Comparison of ENCODE assay signal across 13 cellular contexts in the genomic region with DNA sequence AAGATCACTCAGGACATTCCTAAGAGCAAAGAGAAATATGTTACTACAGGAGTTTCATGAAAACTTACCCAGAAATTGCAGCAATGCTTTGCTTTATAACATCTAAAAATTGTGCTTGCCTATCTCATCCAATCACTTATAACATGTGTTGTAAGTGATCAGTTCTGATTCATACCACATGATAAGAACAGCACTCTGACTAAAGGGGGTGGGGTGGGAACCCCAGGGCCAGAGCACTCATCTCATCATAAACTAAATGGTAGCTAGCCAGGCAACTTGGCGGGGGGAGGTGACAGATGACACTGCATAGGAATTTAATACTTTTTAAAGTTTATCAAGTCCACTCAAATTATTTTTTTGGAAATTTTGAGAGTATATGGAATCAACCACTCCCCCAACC. TPM values are rescaled to one million over a fixed set of nuclear protein-coding genes. Genes with fewer than 3 reads are reported as not detected.
DNase-seq lines count a peak whose midpoint lies in the region; ATAC-seq and TF ChIP-seq lines count a peak whose summit lies in the region.
"Had no signal": no experiment of that assay in that cellular context is flagged by ENCODE, and none has a peak within 500 bp of the region (broad histone marks: within the 10 kb centered on the region; RNA-seq: fewer than 3 reads in every experiment).

No MANE protein-coding gene starts in this region.

- 77 to 78% methylated on average over 1 of the region's 1 CpG for WGBS in gastroesophageal sphincter (ENCODE audit: low coverage in 1 of 2), 2 donors

- TF ChIP-seq CTCF in epithelial cell of esophagus (IDR thresholded peaks at IDR 0.05; ENCODE audit: insufficient read depth, low read depth, low read length, missing control alignments) = no peak
- TF ChIP-seq CTCF in gastroesophageal sphincter (IDR thresholded peaks at IDR 0.05) = no peak
- TF ChIP-seq CTCF in Caco-2 (IDR thresholded peaks at IDR 0.05; ENCODE audit: insufficient read depth in 1 of 2, low read depth in 1 of 2, low read length in 1 of 2, severe bottlenecking in 1 of 2, unreplicated experiment in 1 of 2) = no peak

- H3K4me3 Mint-ChIP-seq in T-helper 2 cell treated with Interferon-gamma antibody and Interleukin-4, amounts not matched to agents 5 μg/mL and 100 μg/mL, for 36 hours = no peak overlapping the region
- no peak overlapping the region for H3K4me3 Mint-ChIP-seq in Caco-2 (ENCODE audit: unreplicated experiment)
- H3K4me3 Mint-ChIP-seq: natural killer cell treated with Interleukin-12 subunit alpha and Interleukin-12 subunit beta and Interleukin-15 and Interleukin-18, amount 100 ng/mL, for 72 hours had no signal

- peaks cover 12 to 62% (median 13%) of the 10 kb centered on the region in 3 donors for H3K4me1 ChIP-seq in gastroesophageal sphincter
- H3K4me1 ChIP-seq in Caco-2 = peaks cover 12% of the 10 kb centered on the region

- POLR2A ChIA-PET in Caco-2 (lab: Charles Lee) = interaction anchor here (0.6 kb wide), 1 partner anchor 9 kb away, joined by 6 read pairs; no protein-coding TSS in a partner anchor

- H3K27ac Mint-ChIP-seq in T-helper 2 cell treated with Interferon-gamma antibody and Interleukin-4, amounts not matched to agents 5 μg/mL and 100 μg/mL, for 36 hours = no peak overlapping the region
- H3K27ac Mint-ChIP-seq in Caco-2 (ENCODE audit: unreplicated experiment) = no peak overlapping the region
- H3K27ac Mint-ChIP-seq: natural killer cell treated with Interleukin-12 subunit alpha and Interleukin-12 subunit beta and Interleukin-15 and Interleukin-18, amount 100 ng/mL, for 72 hours had no signal

- H3K4me3 ChIP-seq in epithelial cell of esophagus (ENCODE audit: low read length) (no peak overlapping the region), gastroesophageal sphincter (no peak overlapping the region), Caco-2 (ENCODE audit: low read depth, low read length) (no peak overlapping the region)
- H3K4me3 ChIP-seq: thoracic aorta had no signal

- DNase-seq in GM03348 (ENCODE audit: low spot score) = peak; percentile 29
- peak; percentile 29 for DNase-seq in T-helper 2 cell treated with Interferon-gamma antibody and Interleukin-4, amounts not matched to agents 5 μg/mL and 100 μg/mL, for 36 hours (ENCODE audit: low spot score)
- peak; percentile 46 for DNase-seq in epithelial cell of esophagus (ENCODE audit: low read depth)
- peak; percentile 48 for DNase-seq in stimulated activated CD4-positive, alpha-beta T cell treated with anti-CD3 and anti-CD28 coated beads, Interleukin-4, amount 100 ng/mL, for 1 hour
- no peak for DNase-seq in Caco-2
- DNase-seq: amniotic stem cell, DMS 273 treated with DMSO at 0.1 percent for 48 hours, NCI-H1694 had no signal

- BruUV-seq in Caco-2 (replicated peaks; lab: Mats Ljungman, UMichigan) = no TSS peak

- H3K36me3 Mint-ChIP-seq in T-helper 2 cell treated with Interferon-gamma antibody and Interleukin-4, amounts not matched to agents 5 μg/mL and 100 μg/mL, for 36 hours (ENCODE audit: low read depth) = peaks cover 31% of the 10 kb centered on the region
- no peaks in the 10 kb centered on the region for H3K36me3 Mint-ChIP-seq in Caco-2 (ENCODE audit: insufficient read depth, unreplicated experiment)
- H3K36me3 Mint-ChIP-seq: natural killer cell treated with Interleukin-12 subunit alpha and Interleukin-12 subunit beta and Interleukin-15 and Interleukin-18, amount 100 ng/mL, for 72 hours had no signal

- H3K27me3 Mint-ChIP-seq in T-helper 2 cell treated with Interferon-gamma antibody and Interleukin-4, amounts not matched to agents 5 μg/mL and 100 μg/mL, for 36 hours (ENCODE audit: low read depth) = no peaks in the 10 kb centered on the region
- no peaks in the 10 kb centered on the region for H3K27me3 Mint-ChIP-seq in Caco-2 (ENCODE audit: insufficient read depth, unreplicated experiment)
- H3K27me3 Mint-ChIP-seq: natural killer cell treated with Interleukin-12 subunit alpha and Interleukin-12 subunit beta and Interleukin-15 and Interleukin-18, amount 100 ng/mL, for 72 hours had no signal

- intact Hi-C loops in Caco-2 (cut with micrococcal nuclease; ENCODE audit: unreplicated experiment) = no loop called here

- TF ChIP-seq POLR2A in gastroesophageal sphincter (IDR thresholded peaks at IDR 0.05) = no peak

- ATAC-seq in gastroesophageal sphincter (no peak), HG03196 (IDR thresholded peaks at IDR 0.05; ENCODE audit: unreplicated experiment) (no peak), HG03378 (IDR thresholded peaks at IDR 0.05; ENCODE audit: unreplicated experiment) (no peak)

- CTCF ChIA-PET in Caco-2 (lab: Charles Lee) = interaction anchor here (0.6 kb wide), 1 partner anchor 288 kb away, joined by 8 read pairs; no protein-coding TSS in a partner anchor

- H3K27me3 ChIP-seq in gastroesophageal sphincter (no peaks in the 10 kb centered on the region), Caco-2 (replicated peaks; ENCODE audit: control insufficient read depth, insufficient read depth, low read length) (no peaks in the 10 kb centered on the region)

- no peak for TF ChIP-seq EP300 in gastroesophageal sphincter (IDR thresholded peaks at IDR 0.05)

- peaks cover 56% of the 10 kb centered on the region for H3K4me1 Mint-ChIP-seq in T-helper 2 cell treated with Interferon-gamma antibody and Interleukin-4, amounts not matched to agents 5 μg/mL and 100 μg/mL, for 36 hours (ENCODE audit: low read depth)
- peaks cover 19% of the 10 kb centered on the region for H3K4me1 Mint-ChIP-seq in Caco-2 (ENCODE audit: low read depth, unreplicated experiment)

- H3K9me3 ChIP-seq in gastroesophageal sphincter = no peaks in the 10 kb centered on the region
- no peaks in the 10 kb centered on the region for H3K9me3 ChIP-seq in Caco-2
- H3K9me3 ChIP-seq: thoracic aorta had no signal

- no peak overlapping the region for H3K27ac ChIP-seq in gastroesophageal sphincter
- H3K27ac ChIP-seq: thoracic aorta had no signal

- H3K36me3 ChIP-seq in gastroesophageal sphincter (no peaks in the 10 kb centered on the region), Caco-2 (ENCODE audit: control insufficient read depth, insufficient read depth, low read length) (no peaks in the 10 kb centered on the region; the same call in 1 of the 2 replicates)
- H3K36me3 ChIP-seq: thoracic aorta had no signal

- H3K9me3 Mint-ChIP-seq in T-helper 2 cell treated with Interferon-gamma antibody and Interleukin-4, amounts not matched to agents 5 μg/mL and 100 μg/mL, for 36 hours = no peaks in the 10 kb centered on the region
- H3K9me3 Mint-ChIP-seq in Caco-2 (ENCODE audit: unreplicated experiment) = no peaks in the 10 kb centered on the region
- H3K9me3 Mint-ChIP-seq: natural killer cell treated with Interleukin-12 subunit alpha and Interleukin-12 subunit beta and Interleukin-15 and Interleukin-18, amount 100 ng/mL, for 72 hours had no signal

RNA-seq across cellular contexts. Expression of gene FOXO1, which starts 42.1 kb away (rescaled TPM):
- total RNA-seq in gastroesophageal sphincter (10 to 100 TPM; 52.4 to 72.2 (median 59.5) TPM), Caco-2 (2022) (10.4 and 11.4 TPM in 2 replicates)

Comparison
In these comparisons a context has a peak if more than half of its experiments do, and no peak if none do; other contexts are left out.
1. DNase-seq: peak in GM03348 (single experiment), T-helper 2 cell treated with Interferon-gamma antibody and Interleukin-4, amounts not matched to agents 5 μg/mL and 100 μg/mL, for 36 hours (single experiment), epithelial cell of esophagus (single experiment) and stimulated activated CD4-positive, alpha-beta T cell treated with anti-CD3 and anti-CD28 coated beads, Interleukin-4, amount 100 ng/mL, for 1 hour (single experiment); none in Caco-2 (0 of 2).